ENCODE assay signal across 21 cellular contexts in the genomic region with DNA sequence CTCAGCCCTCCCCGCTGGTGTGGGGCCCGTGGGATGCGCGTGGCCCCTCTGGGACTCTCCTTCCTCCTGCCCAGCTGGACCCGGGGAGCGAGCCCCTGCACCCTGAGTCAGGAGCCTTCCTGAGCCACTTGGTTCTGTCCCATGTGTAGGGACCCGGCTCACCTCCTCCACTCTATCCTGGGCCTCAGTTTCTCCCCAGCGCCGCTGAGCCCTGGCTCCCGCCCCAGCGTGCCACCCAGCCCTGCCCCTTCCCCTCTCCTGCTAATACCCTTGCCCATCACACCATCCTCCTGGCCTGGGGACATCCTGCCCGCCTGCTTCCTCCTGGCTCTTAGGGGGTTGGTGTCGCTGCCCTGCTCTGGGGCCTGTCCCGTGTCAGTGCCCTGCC. TPM values are rescaled to one million over a fixed set of nuclear protein-coding genes. Genes with fewer than 3 reads are reported as not detected.
DNase-seq lines count a peak whose midpoint lies in the region; ATAC-seq and TF ChIP-seq lines count a peak whose summit lies in the region.
"Had no signal": no experiment of that assay in that cellular context is flagged by ENCODE, and none has a peak within 500 bp of the region (broad histone marks: within the 10 kb centered on the region; RNA-seq: fewer than 3 reads in every experiment).

No MANE protein-coding gene starts in this region.

- no peak overlapping the region for H3K4me3 Mint-ChIP-seq in endodermal cell
- H3K4me3 Mint-ChIP-seq: activated naive CD4-positive, alpha-beta T cell treated with anti-CD3 and anti-CD28 coated beads, Interleukin-2, amount 10 ng/mL, durations not matched to agents 7 days and 5 days; CD4-positive, CD25-positive, alpha-beta regulatory T cell; H9; memory B cell had no signal

- H3K9me3 ChIP-seq in endodermal cell (ENCODE audit: control insufficient read depth, low read length) (no peaks in the 10 kb centered on the region), lower lobe of right lung (no peaks in the 10 kb centered on the region), upper lobe of right lung (no peaks in the 10 kb centered on the region)
- H3K9me3 ChIP-seq: thoracic aorta had no signal

- WGBS in endodermal cell (ENCODE audit: insufficient coverage in 1 of 2, insufficient read length in 1 of 2), 2 experiments, result 96 to 98% methylated on average over 10 to 14 of the region's 14 CpGs

- peaks cover 18% of the 10 kb centered on the region for H3K36me3 Mint-ChIP-seq in endodermal cell (ENCODE audit: low read depth)
- H3K36me3 Mint-ChIP-seq: activated naive CD4-positive, alpha-beta T cell treated with anti-CD3 and anti-CD28 coated beads, Interleukin-2, amount 10 ng/mL, durations not matched to agents 7 days and 5 days; CD4-positive, CD25-positive, alpha-beta regulatory T cell; memory B cell had no signal

- H3K27me3 Mint-ChIP-seq in endodermal cell (ENCODE audit: insufficient read depth), result peaks cover 4% of the 10 kb centered on the region

- H3K36me3 ChIP-seq in endodermal cell (ENCODE audit: control insufficient read depth, insufficient read depth, low read length) (peaks cover 4% of the 10 kb centered on the region), lower lobe of right lung (no peaks in the 10 kb centered on the region), upper lobe of right lung (no peaks in the 10 kb centered on the region)

- no peak overlapping the region for H3K4me3 ChIP-seq in endodermal cell (ENCODE audit: low read length)
- H3K4me3 ChIP-seq in lower lobe of right lung, result no peak overlapping the region
- no peak overlapping the region for H3K4me3 ChIP-seq in upper lobe of right lung
- H3K4me3 ChIP-seq: thoracic aorta had no signal

- H3K4me1 Mint-ChIP-seq in endodermal cell, result peaks cover 4% of the 10 kb centered on the region
- H3K4me1 Mint-ChIP-seq: activated naive CD4-positive, alpha-beta T cell treated with anti-CD3 and anti-CD28 coated beads, Interleukin-2, amount 10 ng/mL, durations not matched to agents 7 days and 5 days; CD4-positive, CD25-positive, alpha-beta regulatory T cell; memory B cell had no signal

- H3K4me1 ChIP-seq in endodermal cell (ENCODE audit: control insufficient read depth, insufficient read depth, low read length) (peaks cover 8% of the 10 kb centered on the region), lower lobe of right lung (peaks cover 7% of the 10 kb centered on the region), upper lobe of right lung (no peaks in the 10 kb centered on the region)

- intact Hi-C loops in Right ventricle myocardium superior (cut with DNase I) (no loop called here), Right ventricle myocardium inferior (cut with DNase I) (no loop called here), lower lobe of right lung (cut with DNase I) (no loop called here), upper lobe of right lung (cut with DNase I) (no loop called here)

- H3K9ac ChIP-seq in endodermal cell (ENCODE audit: extremely low read depth, low read length, poor library complexity, severe bottlenecking), result no peak overlapping the region

- DNase-seq in Right ventricle myocardium superior, result peak; percentile 22
- DNase-seq in Right ventricle myocardium inferior (ENCODE audit: missing footprints), result no peak
- DNase-seq in endodermal cell, result no peak
- DNase-seq in lower lobe of right lung, result peak; percentile 36
- DNase-seq in upper lobe of right lung, result peak; percentile 62
- DNase-seq in D341Med (ENCODE audit: low spot score), result no peak
- DNase-seq in NCI-H446 (lab: John Stamatoyannopoulos, UW), result no peak
- DNase-seq: CD4-positive, CD25-positive, alpha-beta regulatory T cell; EL; Kasumi-1; NCI-H187; NCI-H748 treated with DMSO at 0.1 percent for 48 hours; stimulated activated CD4-positive, alpha-beta T cell treated with anti-CD3 and anti-CD28 coated beads, Interleukin-12 subunit alpha, Interleukin-12 subunit beta, amount 100 ng/mL, for 4 hours; stimulated activated naive CD4-positive, alpha-beta T cell treated with Interleukin-2 at 50 U/mL for 16 hours; T-helper 9 cell had no signal

- H3K27ac ChIP-seq in endodermal cell (ENCODE audit: low read depth, low read length) (peak overlapping the region; percentile 75), lower lobe of right lung (no peak overlapping the region), upper lobe of right lung (no peak overlapping the region)
- H3K27ac ChIP-seq: HL-60, thoracic aorta had no signal

- H3K9me3 Mint-ChIP-seq in endodermal cell, result no peaks in the 10 kb centered on the region
- H3K9me3 Mint-ChIP-seq: activated naive CD4-positive, alpha-beta T cell treated with anti-CD3 and anti-CD28 coated beads, Interleukin-2, amount 10 ng/mL, durations not matched to agents 7 days and 5 days; CD4-positive, CD25-positive, alpha-beta regulatory T cell; H9; memory B cell had no signal

- ATAC-seq in Right ventricle myocardium superior (ENCODE audit: poor library complexity) (no peak), Right ventricle myocardium inferior (no peak), lower lobe of right lung (no peak), upper lobe of right lung (no peak), GM19035 (IDR thresholded peaks at IDR 0.05; ENCODE audit: unreplicated experiment) (no peak)

- H3K27ac Mint-ChIP-seq in endodermal cell, result no peak overlapping the region
- H3K27ac Mint-ChIP-seq: activated naive CD4-positive, alpha-beta T cell treated with anti-CD3 and anti-CD28 coated beads, Interleukin-2, amount 10 ng/mL, durations not matched to agents 7 days and 5 days; CD4-positive, CD25-positive, alpha-beta regulatory T cell; H9; memory B cell had no signal

- H3K27me3 ChIP-seq in endodermal cell (ENCODE audit: control insufficient read depth, insufficient read depth, low read length, poor library complexity, severe bottlenecking) (no peaks in the 10 kb centered on the region), lower lobe of right lung (ENCODE audit: low read depth) (peaks cover 8% of the 10 kb centered on the region), upper lobe of right lung (peaks cover 6% of the 10 kb centered on the region)

- TF ChIP-seq CTCF in endodermal cell (conservative IDR thresholded peaks at IDR 0.05) (no peak), lower lobe of right lung (IDR thresholded peaks at IDR 0.05) (no peak), upper lobe of right lung (IDR thresholded peaks at IDR 0.05) (no peak)

RNA-seq across cellular contexts. Expression of gene GPC1, which starts 24.8 kb away (rescaled TPM):
- total RNA-seq in Right ventricle myocardium superior, result 154 TPM
- 182 TPM for total RNA-seq in Right ventricle myocardium inferior
- 10 to 100 TPM; 37.8 to 69.7 TPM for total RNA-seq in endodermal cell
- polyA plus RNA-seq in endodermal cell (2013, experiment 1 of 2), result 55.9 TPM
- polyA plus RNA-seq in endodermal cell (2013, experiment 2 of 2), result 56.9 TPM
- total RNA-seq in lower lobe of right lung, result 14.7 TPM
- 24.8 TPM for total RNA-seq in upper lobe of right lung

Comparison
In these comparisons a context has a peak if more than half of its experiments do, and no peak if none do; other contexts are left out.
1. DNase-seq: peak in Right ventricle myocardium superior (single experiment), lower lobe of right lung (single experiment) and upper lobe of right lung (single experiment); none in Right ventricle myocardium inferior (single experiment), endodermal cell (single experiment), D341Med (single experiment) and NCI-H446 (0 of 2).